ENCODE assay signal across 7 cellular contexts in the genomic region with DNA sequence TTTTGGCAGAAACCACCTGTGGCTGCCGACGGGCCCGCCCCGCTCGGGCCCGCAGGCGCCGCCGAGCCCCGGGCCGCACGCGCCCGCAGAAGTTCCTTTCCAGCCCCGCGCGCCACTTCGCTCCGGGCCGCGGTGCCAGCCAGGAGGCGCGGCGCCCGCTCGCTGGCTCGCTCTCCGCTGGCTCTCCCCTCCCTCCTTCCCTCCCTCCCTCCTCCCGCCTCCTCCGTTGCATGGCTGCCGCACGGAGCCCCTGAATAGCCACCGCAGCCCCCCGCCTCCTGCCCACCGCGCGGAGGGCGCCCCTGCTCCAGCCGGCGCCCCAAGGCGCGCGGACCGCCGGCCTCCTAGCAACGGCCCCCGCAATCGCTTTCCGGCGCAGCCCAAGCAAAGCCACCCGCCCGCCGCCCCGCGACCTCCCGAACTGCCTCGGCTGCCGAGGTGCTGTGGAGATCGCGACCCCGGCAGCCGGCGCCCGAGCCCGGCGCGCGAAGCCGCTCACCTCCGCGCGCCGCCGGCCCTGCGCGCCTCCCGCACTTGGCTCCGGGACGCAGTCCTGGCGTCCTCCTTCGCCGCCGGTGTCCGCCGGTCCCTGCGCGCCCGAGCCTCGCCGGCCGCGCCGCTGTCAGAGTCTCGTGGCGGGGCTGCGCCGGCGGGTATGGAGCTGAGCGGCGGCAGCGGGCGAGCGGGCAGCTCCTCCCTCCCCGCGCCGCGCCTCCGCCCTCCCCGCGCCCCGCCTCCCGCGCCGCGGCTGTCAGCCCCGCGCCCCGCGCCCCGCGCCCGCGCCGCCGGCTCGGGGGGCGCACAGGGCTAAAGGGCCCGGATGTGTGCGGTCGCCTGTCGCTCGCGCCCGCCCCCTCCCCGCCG. TPM values are rescaled to one million over a fixed set of nuclear protein-coding genes. Genes with fewer than 3 reads are reported as not detected.
DNase-seq lines count a peak whose midpoint lies in the region; ATAC-seq and TF ChIP-seq lines count a peak whose summit lies in the region.

ZBTB7C (minus strand) TSS at position 657 of the 864 bp plus-strand sequence.

- intact Hi-C loops in mucosa of descending colon (cut with DNase I, micrococcal nuclease) = no loop called here

- H3K4me1 ChIP-seq in mucosa of descending colon (ENCODE audit: low read depth) = peaks cover 11% of the 10 kb centered on the region
- peaks cover 12 to 28% (median 20%) of the 10 kb centered on the region in 4 donors for H3K4me1 ChIP-seq in upper lobe of left lung

- H3K4me3 Mint-ChIP-seq in T-helper 1 cell treated with Interleukin-12 subunit alpha and Interleukin-12 subunit beta and Interleukin-4 antibody, amounts not matched to agents 30 μg/mL and 1 μg/mL, for 36 hours = peak within 1 kb of the TSS; percentile 77

- H3K9me3 ChIP-seq in mucosa of descending colon (no peaks in the 10 kb centered on the region), upper lobe of left lung (no peaks in the 10 kb centered on the region)

- peaks cover 76% of the 10 kb centered on the region for H3K27me3 Mint-ChIP-seq in T-helper 1 cell treated with Interleukin-12 subunit alpha and Interleukin-12 subunit beta and Interleukin-4 antibody, amounts not matched to agents 30 μg/mL and 1 μg/mL, for 36 hours (ENCODE audit: low read depth)

- no peak for TF ChIP-seq POLR2A in upper lobe of left lung (IDR thresholded peaks at IDR 0.05)

- TF ChIP-seq EP300 in upper lobe of left lung (IDR thresholded peaks at IDR 0.05) = no peak

- 0 to 4% methylated on average over 10 to 27 of the region's 136 CpGs for WGBS in upper lobe of left lung, 2 donors

- peaks cover 0 to 10% (median 3%) of the 10 kb centered on the region in 4 donors for H3K27me3 ChIP-seq in upper lobe of left lung

- peak within 1 kb of the TSS; percentile 62 for H3K4me3 ChIP-seq in epithelial cell of esophagus (ENCODE audit: low read length)
- H3K4me3 ChIP-seq in mucosa of descending colon = peak within 1 kb of the TSS; percentile 44
- peak within 1 kb of the TSS; percentile 79 to 88 (median 82) for H3K4me3 ChIP-seq in upper lobe of left lung

- in situ Hi-C loops in G401 (cut with HindIII; ENCODE audit: low sequenced_read_pairs) = no loop called here

- H3K27ac Mint-ChIP-seq in T-helper 1 cell treated with Interleukin-12 subunit alpha and Interleukin-12 subunit beta and Interleukin-4 antibody, amounts not matched to agents 30 μg/mL and 1 μg/mL, for 36 hours = no peak within 1 kb of the TSS

- peak; percentile 19 for DNase-seq in G401 (ENCODE audit: low spot score)
- DNase-seq in epithelial cell of esophagus (ENCODE audit: low read depth) = peak; percentile 64
- peak in 2 of 3 donors; percentile 24 to 62 for DNase-seq in mucosa of descending colon
- DNase-seq in upper lobe of left lung = peak; percentile 46 to 91
- DNase-seq in glomerular visceral epithelial cell (ENCODE audit: extremely low spot score) = no peak

- no peaks in the 10 kb centered on the region for H3K9me3 Mint-ChIP-seq in T-helper 1 cell treated with Interleukin-12 subunit alpha and Interleukin-12 subunit beta and Interleukin-4 antibody, amounts not matched to agents 30 μg/mL and 1 μg/mL, for 36 hours

- H3K36me3 ChIP-seq in mucosa of descending colon (ENCODE audit: low read depth) (no peaks in the 10 kb centered on the region), upper lobe of left lung (no peaks in the 10 kb centered on the region)

- no peaks in the 10 kb centered on the region for H3K36me3 Mint-ChIP-seq in T-helper 1 cell treated with Interleukin-12 subunit alpha and Interleukin-12 subunit beta and Interleukin-4 antibody, amounts not matched to agents 30 μg/mL and 1 μg/mL, for 36 hours (ENCODE audit: low read depth)

- H3K4me1 Mint-ChIP-seq in T-helper 1 cell treated with Interleukin-12 subunit alpha and Interleukin-12 subunit beta and Interleukin-4 antibody, amounts not matched to agents 30 μg/mL and 1 μg/mL, for 36 hours (ENCODE audit: low read depth) = peaks cover 14% of the 10 kb centered on the region

- peak within 1 kb of the TSS; percentile 60 to 80 (median 74) for H3K27ac ChIP-seq in upper lobe of left lung

- ATAC-seq in HG03354 (IDR thresholded peaks at IDR 0.05; ENCODE audit: poor library complexity, severe bottlenecking, unreplicated experiment) = peak; percentile 30
- ATAC-seq in mucosa of descending colon = peak; percentile 52
- peak in 1 of 2 donors; percentile 53 for ATAC-seq in upper lobe of left lung (ENCODE audit: low FRiP score in 2 of 2)

- TF ChIP-seq CTCF in epithelial cell of esophagus (IDR thresholded peaks at IDR 0.05; ENCODE audit: insufficient read depth, low read depth, low read length, missing control alignments) (no peak), mucosa of descending colon (IDR thresholded peaks at IDR 0.05) (no peak), upper lobe of left lung (IDR thresholded peaks at IDR 0.05) (no peak)

RNA-seq across cellular contexts. Expression of gene ZBTB7C, which starts in this region (rescaled TPM):
- not detected in 2 replicates for total RNA-seq in G401 (2014; rRNA removed; shearing (Covaris generic))
- total RNA-seq in mucosa of descending colon = 10 to 100 TPM; 20.8 to 56.6 (median 38.2) TPM
- total RNA-seq in upper lobe of left lung = 10 to 100 TPM in 5 of 6 donors, 1 to 10 TPM in 1; 6.1 to 18.1 (median 12.2) TPM

Comparison
In these comparisons a context has a peak if more than half of its experiments do, and no peak if none do; other contexts are left out.
1. Peak in DNase-seq in G401; RNA of the gene not detected or under 1 TPM.